8 cellular contexts compared by ENCODE assay signal in genomic region chr1:201480231-201481003, GRCh38. TPM values are rescaled to one million over a fixed set of nuclear protein-coding genes. Genes with fewer than 3 reads are reported as not detected.
DNase-seq lines count a peak whose midpoint lies in the region; ATAC-seq and TF ChIP-seq lines count a peak whose summit lies in the region.

No MANE protein-coding gene starts in this region.

- H3K27me3 Mint-ChIP-seq in activated T-helper 2 cell treated with anti-CD3 and anti-CD28 coated beads, Interferon-gamma antibody, Interleukin-2, Interleukin-4, amounts not matched to agents 10 μg/mL and 5 μg/mL and 100 μg/mL, durations not matched to agents 14 hours and 24 hours and 36 hours (ENCODE audit: low read depth): peaks cover 18% of the 10 kb centered on the region
- peaks cover 17% of the 10 kb centered on the region for H3K27me3 Mint-ChIP-seq in glutamatergic neuron (ENCODE audit: unreplicated experiment)

- CTCF ChIA-PET in PC-9 (lab: Charles Lee): interaction anchor here (0.6 to 3.9 kb wide), 10 partner anchors 9 to 635 kb away, joined by 3 to 74 read pairs (median 6); partner anchors contain the start of gene PHLDA3

- H3K4me2 ChIP-seq in PC-9 (peak overlapping the region; percentile 81), parathyroid adenoma (ENCODE audit: low read length) (peak overlapping the region; percentile 52)

- H3K9me3 ChIP-seq in HUES6 (ENCODE audit: control insufficient read depth, insufficient read depth, low read depth, low read length) (no peaks in the 10 kb centered on the region), PC-9 (ENCODE audit: insufficient read depth, low read depth) (no peaks in the 10 kb centered on the region), parathyroid adenoma (ENCODE audit: control insufficient read depth, low read length) (no peaks in the 10 kb centered on the region), aorta (ENCODE audit: control insufficient read depth, low read length) (no peaks in the 10 kb centered on the region)

- BruUV-seq in PC-9 (replicated peaks; lab: Mats Ljungman, UMichigan): no TSS peak

- intact Hi-C loops in PC-9 (cut with micrococcal nuclease; ENCODE audit: unreplicated experiment): loop anchor here (1.0 to 2.0 kb wide), 2 partner anchors 32 to 46 kb away; no protein-coding TSS in a partner anchor
- intact Hi-C loops in activated T-helper 2 cell treated with anti-CD3 and anti-CD28 coated beads, Interferon-gamma antibody, Interleukin-2, Interleukin-4, amounts not matched to agents 10 μg/mL and 5 μg/mL and 100 μg/mL, durations not matched to agents 14 hours and 24 hours and 36 hours (cut with micrococcal nuclease): loop anchor here (2.0 kb wide), 2 partner anchors 26 to 46 kb away; no protein-coding TSS in a partner anchor
- intact Hi-C loops in aorta (cut with DNase I): loop anchor here (2.0 to 5.0 kb wide), 2 partner anchors 32 to 33 kb away; no protein-coding TSS in a partner anchor

- peak overlapping the region; percentile 58 for H3K4me3 ChIP-seq in HUES6 (ENCODE audit: low read depth, low read length)
- H3K4me3 ChIP-seq in PC-9: peak overlapping the region; percentile 47
- peak overlapping the region; percentile 36 for H3K4me3 ChIP-seq in parathyroid adenoma (ENCODE audit: low read depth, low read length)
- H3K4me3 ChIP-seq in aorta (ENCODE audit: low read length in 2 of 2): no peak overlapping the region

- H3K27ac ChIP-seq in HUES6 (ENCODE audit: low read depth, low read length) (no peak overlapping the region), PC-9 (no peak overlapping the region), parathyroid adenoma (peak overlapping the region; percentile 86), aorta (ENCODE audit: low read depth in 1 of 2, low read length in 2 of 2) (peak overlapping the region in 1 of 2 donors; percentile 3)

- peak overlapping the region; percentile 70 for H3K4me3 Mint-ChIP-seq in activated T-helper 2 cell treated with anti-CD3 and anti-CD28 coated beads, Interferon-gamma antibody, Interleukin-2, Interleukin-4, amounts not matched to agents 10 μg/mL and 5 μg/mL and 100 μg/mL, durations not matched to agents 14 hours and 24 hours and 36 hours (ENCODE audit: low read depth)
- peak overlapping the region; percentile 75 for H3K4me3 Mint-ChIP-seq in glutamatergic neuron (ENCODE audit: unreplicated experiment)

- H3K9me2 ChIP-seq in PC-9 (ENCODE audit: insufficient read depth): no peaks in the 10 kb centered on the region

- POLR2A ChIA-PET in PC-9 (lab: Charles Lee; ENCODE audit: unreplicated experiment): interaction anchor here (0.6 to 1.0 kb wide), 5 partner anchors 12 to 502 kb away, joined by 3 to 10 read pairs (median 6); partner anchors contain the start of gene RNPEP

- no peaks in the 10 kb centered on the region for H3K9me3 Mint-ChIP-seq in activated T-helper 2 cell treated with anti-CD3 and anti-CD28 coated beads, Interferon-gamma antibody, Interleukin-2, Interleukin-4, amounts not matched to agents 10 μg/mL and 5 μg/mL and 100 μg/mL, durations not matched to agents 14 hours and 24 hours and 36 hours
- peaks cover 5% of the 10 kb centered on the region for H3K9me3 Mint-ChIP-seq in glutamatergic neuron (ENCODE audit: unreplicated experiment)

- H3K4me1 ChIP-seq in HUES6 (ENCODE audit: control insufficient read depth, insufficient read depth, low read length): peaks cover 14% of the 10 kb centered on the region
- H3K4me1 ChIP-seq in PC-9 (replicated peaks; ENCODE audit: insufficient read depth): peaks cover 31% of the 10 kb centered on the region
- peaks cover 6% of the 10 kb centered on the region for H3K4me1 ChIP-seq in parathyroid adenoma
- H3K4me1 ChIP-seq in aorta (ENCODE audit: control insufficient read depth in 1 of 2, insufficient read depth in 2 of 2, low read length in 2 of 2): no peaks in the 10 kb centered on the region

- TF ChIP-seq CTCF in PC-9 (conservative IDR thresholded peaks at IDR 0.05): no peak
- TF ChIP-seq CTCF in glutamatergic neuron (IDR thresholded peaks at IDR 0.05; ENCODE audit: partially characterized antibody, unreplicated experiment): no peak
- TF ChIP-seq CTCF in parathyroid adenoma (IDR thresholded peaks at IDR 0.05): no peak

- ATAC-seq in GM21360 (IDR thresholded peaks at IDR 0.05; ENCODE audit: unreplicated experiment): peak; percentile 42
- peak; percentile 75 for ATAC-seq in aorta (ENCODE audit: low FRiP score)

- H3F3A ChIP-seq in PC-9 (ENCODE audit: insufficient read depth, low read depth): peaks cover 12% of the 10 kb centered on the region; the same call in 1 of the 2 replicates

- H2AFZ ChIP-seq in PC-9 (peak overlapping the region; percentile 76), parathyroid adenoma (peak overlapping the region; percentile 45)

- WGBS in aorta, 2 donors: 12 to 14% methylated on average over 28 to 37 of the region's 37 CpGs

- peaks cover 27% of the 10 kb centered on the region for H3K4me1 Mint-ChIP-seq in activated T-helper 2 cell treated with anti-CD3 and anti-CD28 coated beads, Interferon-gamma antibody, Interleukin-2, Interleukin-4, amounts not matched to agents 10 μg/mL and 5 μg/mL and 100 μg/mL, durations not matched to agents 14 hours and 24 hours and 36 hours (ENCODE audit: low read depth)
- peaks cover 4% of the 10 kb centered on the region for H3K4me1 Mint-ChIP-seq in glutamatergic neuron (ENCODE audit: low read depth, unreplicated experiment)

- no peaks in the 10 kb centered on the region for H3K79me2 ChIP-seq in PC-9 (ENCODE audit: low read depth)
- no peaks in the 10 kb centered on the region for H3K79me2 ChIP-seq in parathyroid adenoma

- peak; percentile 89 for DNase-seq in COLO829 (ENCODE audit: low spot score)
- DNase-seq in PC-9: peak; percentile 72 to 73
- peak; percentile 71 for DNase-seq in activated T-helper 2 cell treated with anti-CD3 and anti-CD28 coated beads, Interferon-gamma antibody, Interleukin-2, Interleukin-4, amounts not matched to agents 10 μg/mL and 5 μg/mL and 100 μg/mL, durations not matched to agents 14 hours and 24 hours and 36 hours (ENCODE audit: low spot score)
- DNase-seq in glutamatergic neuron: peak; percentile 54
- peak; percentile 84 to 95 for DNase-seq in aorta

- no peaks in the 10 kb centered on the region for H4K20me1 ChIP-seq in PC-9 (ENCODE audit: insufficient read depth)

- H3K36me3 ChIP-seq in HUES6 (ENCODE audit: control insufficient read depth, insufficient read depth, low read length) (no peaks in the 10 kb centered on the region), PC-9 (ENCODE audit: low read depth) (no peaks in the 10 kb centered on the region), parathyroid adenoma (ENCODE audit: control insufficient read depth, insufficient read depth, low read length) (no peaks in the 10 kb centered on the region), aorta (ENCODE audit: control insufficient read depth in 1 of 2, insufficient read depth in 2 of 2, low read length in 1 of 2) (peaks cover 10 to 17% of the 10 kb centered on the region in 2 donors)

- H3K36me3 Mint-ChIP-seq in activated T-helper 2 cell treated with anti-CD3 and anti-CD28 coated beads, Interferon-gamma antibody, Interleukin-2, Interleukin-4, amounts not matched to agents 10 μg/mL and 5 μg/mL and 100 μg/mL, durations not matched to agents 14 hours and 24 hours and 36 hours (ENCODE audit: low read depth): peaks cover 5% of the 10 kb centered on the region
- no peaks in the 10 kb centered on the region for H3K36me3 Mint-ChIP-seq in glutamatergic neuron (ENCODE audit: unreplicated experiment)

- no peak overlapping the region for H3K9ac ChIP-seq in HUES6 (ENCODE audit: low read length)
- no peak overlapping the region for H3K9ac ChIP-seq in parathyroid adenoma

- H3K27me3 ChIP-seq in HUES6 (ENCODE audit: control insufficient read depth, insufficient read depth, low read length): peaks cover 16% of the 10 kb centered on the region
- no peaks in the 10 kb centered on the region for H3K27me3 ChIP-seq in PC-9 (ENCODE audit: insufficient read depth, low read depth)
- H3K27me3 ChIP-seq in parathyroid adenoma (ENCODE audit: control insufficient read depth, insufficient read depth, low read length): no peaks in the 10 kb centered on the region
- no peaks in the 10 kb centered on the region for H3K27me3 ChIP-seq in aorta (ENCODE audit: control insufficient read depth in 1 of 2, insufficient read depth in 2 of 2, low read length in 1 of 2)

- peak overlapping the region; percentile 22 for H3K27ac Mint-ChIP-seq in activated T-helper 2 cell treated with anti-CD3 and anti-CD28 coated beads, Interferon-gamma antibody, Interleukin-2, Interleukin-4, amounts not matched to agents 10 μg/mL and 5 μg/mL and 100 μg/mL, durations not matched to agents 14 hours and 24 hours and 36 hours
- H3K27ac Mint-ChIP-seq in glutamatergic neuron (ENCODE audit: unreplicated experiment): no peak overlapping the region

RNA-seq across cellular contexts. Expression of gene PHLDA3, which starts 11.4 kb away (rescaled TPM):
- total RNA-seq in PC-9 (2021): 31.6 and 46.4 TPM in 2 replicates
- total RNA-seq in activated T-helper 2 cell treated with anti-CD3 and anti-CD28 coated beads, Interferon-gamma antibody, Interleukin-2, Interleukin-4, amounts not matched to agents 10 μg/mL and 5 μg/mL and 100 μg/mL, durations not matched to agents 14 hours and 24 hours and 36 hours: 8.8 and 9.2 TPM in 2 replicates
- total RNA-seq in glutamatergic neuron (ENCODE audit: unreplicated experiment): 18.5 TPM
- total RNA-seq in aorta: 10 to 100 TPM; 66.1 to 71.6 TPM
- polyA plus RNA-seq in aorta: 10 to 100 TPM; 33.7 to 46.1 TPM

RNA-seq across cellular contexts. Expression of gene CSRP1, which starts 26.5 kb away (rescaled TPM):
- total RNA-seq in PC-9 (2021): 56.8 and 61.3 TPM in 2 replicates
- total RNA-seq in activated T-helper 2 cell treated with anti-CD3 and anti-CD28 coated beads, Interferon-gamma antibody, Interleukin-2, Interleukin-4, amounts not matched to agents 10 μg/mL and 5 μg/mL and 100 μg/mL, durations not matched to agents 14 hours and 24 hours and 36 hours: 61.4 and 62.9 TPM in 2 replicates
- total RNA-seq in glutamatergic neuron (ENCODE audit: unreplicated experiment): 6.2 TPM
- 1,000 to 10,000 TPM in 1 of 2 donors, 100 to 1,000 TPM in 1; 599 to 1,490 TPM for total RNA-seq in aorta
- polyA plus RNA-seq in aorta: 100 to 1,000 TPM; 703 to 838 TPM

RNA-seq across cellular contexts. Expression of gene NAV1, which starts 58.5 kb away (rescaled TPM):
- total RNA-seq in PC-9 (2021): 44.5 and 45.3 TPM in 2 replicates
- 1.3 and 1.6 TPM in 2 replicates for total RNA-seq in activated T-helper 2 cell treated with anti-CD3 and anti-CD28 coated beads, Interferon-gamma antibody, Interleukin-2, Interleukin-4, amounts not matched to agents 10 μg/mL and 5 μg/mL and 100 μg/mL, durations not matched to agents 14 hours and 24 hours and 36 hours
- total RNA-seq in glutamatergic neuron (ENCODE audit: unreplicated experiment): 124 TPM
- total RNA-seq in aorta: 100 to 1,000 TPM; 167 to 236 TPM
- polyA plus RNA-seq in aorta: 10 to 100 TPM in 1 of 2 donors, 1 to 10 TPM in 1; 8.3 to 33.8 TPM

RNA-seq across cellular contexts. Expression of gene TNNI1, which starts 58.9 kb away (rescaled TPM):
- total RNA-seq in PC-9 (2021) (not detected in 2 replicates), glutamatergic neuron (ENCODE audit: unreplicated experiment) (4.1 TPM), aorta (not detected)
- not detected in 2 replicates for total RNA-seq in activated T-helper 2 cell treated with anti-CD3 and anti-CD28 coated beads, Interferon-gamma antibody, Interleukin-2, Interleukin-4, amounts not matched to agents 10 μg/mL and 5 μg/mL and 100 μg/mL, durations not matched to agents 14 hours and 24 hours and 36 hours
- under 1 TPM; 0.38 to 0.61 TPM for polyA plus RNA-seq in aorta

Comparison
In these comparisons a context has a peak if more than half of its experiments do, and no peak if none do; other contexts are left out.
1. H3K4me3 ChIP-seq: peak in HUES6 (single experiment), PC-9 (single experiment) and parathyroid adenoma (single experiment); none in aorta (0 of 2).
2. RNA of gene NAV1, which starts 58.5 kb away (total RNA-seq): 167 to 236 TPM in aorta, 124 TPM in glutamatergic neuron (single experiment) and 44.5 to 45.3 TPM in PC-9; 1.3 to 1.6 TPM in activated T-helper 2 cell treated with anti-CD3 and anti-CD28 coated beads, Interferon-gamma antibody, Interleukin-2, Interleukin-4, amounts not matched to agents 10 μg/mL and 5 μg/mL and 100 μg/mL, durations not matched to agents 14 hours and 24 hours and 36 hours; every median in the first group is over 10 times any median in the second.
3. Peak in every context shown above with its lines, with median percentiles within 50 percentile points of each other: DNase-seq.